In the genomic region with DNA sequence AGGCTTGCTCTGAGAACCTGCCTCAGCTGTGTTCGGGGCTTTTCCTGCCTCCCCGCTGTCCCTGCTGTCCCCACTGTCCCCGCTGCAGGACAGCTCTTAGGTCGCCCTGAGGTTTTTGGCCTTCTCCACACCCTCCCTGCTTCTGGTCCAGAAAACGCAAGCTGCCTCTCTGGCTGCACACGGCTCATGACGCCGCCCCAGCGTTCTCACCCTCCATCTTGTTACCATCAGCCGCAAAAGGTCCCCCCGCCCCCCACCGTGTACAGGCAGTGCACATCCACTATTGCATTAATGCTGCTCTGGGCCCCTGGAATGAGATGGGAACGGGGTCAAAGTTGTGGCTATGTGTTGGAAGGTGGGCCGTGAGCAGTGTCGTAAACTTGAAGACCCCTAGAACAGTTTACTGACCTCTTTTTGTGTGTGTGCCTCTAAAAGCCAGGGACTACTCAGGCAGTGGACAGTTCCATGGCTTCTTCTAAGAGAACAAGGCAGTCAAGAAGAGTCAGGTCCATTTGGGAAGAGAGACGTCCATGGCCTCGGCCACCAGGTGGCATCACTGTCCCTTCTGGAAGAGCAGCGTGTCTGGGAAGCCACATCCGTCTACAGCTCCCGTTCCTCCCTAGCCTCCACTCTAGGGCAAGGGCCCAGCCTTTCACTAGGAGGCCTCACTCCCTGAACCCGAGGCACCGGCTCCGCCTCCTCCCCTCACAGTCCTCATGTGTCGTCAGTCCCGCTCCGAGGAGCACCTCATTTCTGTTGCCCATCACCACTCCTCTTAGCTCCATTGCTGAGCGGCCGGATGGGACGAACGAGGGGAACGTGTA, we compare ENCODE assay signal across 1 cellular context.
A peak's percentile ranks its signal among the peaks of the same experiment; 100 is the strongest.
TF ChIP-seq lines count a peak whose summit lies in the region.

No MANE protein-coding gene starts in this region.

TF ChIP-seq in K562, 482 proteins besides CTCF, POLR2A, EP300 and RAD21 (continued from another document and continues in another):
- no peak for TF ChIP-seq MCM3 (IDR thresholded peaks at IDR 0.05)
- TF ChIP-seq ARID2 (IDR thresholded peaks at IDR 0.05) = peak; percentile 94
- TF ChIP-seq PHB (CRISPR knock-in tag; IDR thresholded peaks at IDR 0.05) = no peak
- TF ChIP-seq SMARCE1 (IDR thresholded peaks at IDR 0.05) = no peak
- TF ChIP-seq ILF3 (IDR thresholded peaks at IDR 0.05; ENCODE audit: borderline replicate concordance) = no peak
- no peak for TF ChIP-seq SRSF3 (IDR thresholded peaks at IDR 0.05; ENCODE audit: insufficient read depth, low read length)
- TF ChIP-seq, protein P1, sequence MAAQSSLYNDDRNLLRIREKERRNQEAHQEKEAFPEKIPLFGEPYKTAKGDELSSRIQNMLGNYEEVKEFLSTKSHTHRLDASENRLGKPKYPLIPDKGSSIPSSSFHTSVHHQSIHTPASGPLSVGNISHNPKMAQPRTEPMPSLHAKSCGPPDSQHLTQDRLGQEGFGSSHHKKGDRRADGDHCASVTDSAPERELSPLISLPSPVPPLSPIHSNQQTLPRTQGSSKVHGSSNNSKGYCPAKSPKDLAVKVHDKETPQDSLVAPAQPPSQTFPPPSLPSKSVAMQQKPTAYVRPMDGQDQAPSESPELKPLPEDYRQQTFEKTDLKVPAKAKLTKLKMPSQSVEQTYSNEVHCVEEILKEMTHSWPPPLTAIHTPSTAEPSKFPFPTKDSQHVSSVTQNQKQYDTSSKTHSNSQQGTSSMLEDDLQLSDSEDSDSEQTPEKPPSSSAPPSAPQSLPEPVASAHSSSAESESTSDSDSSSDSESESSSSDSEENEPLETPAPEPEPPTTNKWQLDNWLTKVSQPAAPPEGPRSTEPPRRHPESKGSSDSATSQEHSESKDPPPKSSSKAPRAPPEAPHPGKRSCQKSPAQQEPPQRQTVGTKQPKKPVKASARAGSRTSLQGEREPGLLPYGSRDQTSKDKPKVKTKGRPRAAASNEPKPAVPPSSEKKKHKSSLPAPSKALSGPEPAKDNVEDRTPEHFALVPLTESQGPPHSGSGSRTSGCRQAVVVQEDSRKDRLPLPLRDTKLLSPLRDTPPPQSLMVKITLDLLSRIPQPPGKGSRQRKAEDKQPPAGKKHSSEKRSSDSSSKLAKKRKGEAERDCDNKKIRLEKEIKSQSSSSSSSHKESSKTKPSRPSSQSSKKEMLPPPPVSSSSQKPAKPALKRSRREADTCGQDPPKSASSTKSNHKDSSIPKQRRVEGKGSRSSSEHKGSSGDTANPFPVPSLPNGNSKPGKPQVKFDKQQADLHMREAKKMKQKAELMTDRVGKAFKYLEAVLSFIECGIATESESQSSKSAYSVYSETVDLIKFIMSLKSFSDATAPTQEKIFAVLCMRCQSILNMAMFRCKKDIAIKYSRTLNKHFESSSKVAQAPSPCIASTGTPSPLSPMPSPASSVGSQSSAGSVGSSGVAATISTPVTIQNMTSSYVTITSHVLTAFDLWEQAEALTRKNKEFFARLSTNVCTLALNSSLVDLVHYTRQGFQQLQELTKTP (IDR thresholded peaks at IDR 0.05; ENCODE audit: low read depth in 1 of 2, partially characterized antibody in 2 of 2) = peak in 1 of 2 experiments; percentile 72
- TF ChIP-seq KDM4B (IDR thresholded peaks at IDR 0.05; ENCODE audit: borderline replicate concordance in 2 of 2, low read depth in 1 of 2) = no peak
- no peak; the same call in 1 of the 2 replicates for TF ChIP-seq PHF8 (IDR thresholded peaks at IDR 0.05; ENCODE audit: borderline replicate concordance, low read length)
- TF ChIP-seq HSF4 (CRISPR knock-in tag; IDR thresholded peaks at IDR 0.05; ENCODE audit: borderline replicate concordance) = no peak
- TF ChIP-seq ZNF263 (CRISPR knock-in tag; IDR thresholded peaks at IDR 0.05; ENCODE audit: borderline replicate concordance) = peak; percentile 99
- TF ChIP-seq EWSR1 (IDR thresholded peaks at IDR 0.05; ENCODE audit: borderline replicate concordance, low read depth, partially characterized antibody) = no peak
- no peak for TF ChIP-seq NRF1 (conservative IDR thresholded peaks at IDR 0.05 in 1 of 2, IDR thresholded peaks at IDR 0.05 in 1 of 2)
- TF ChIP-seq SMARCA4 (IDR thresholded peaks at IDR 0.05) = no peak
- no peak for TF ChIP-seq LEF1 (IDR thresholded peaks at IDR 0.05)
- no peak for TF ChIP-seq SIN3A (IDR thresholded peaks at IDR 0.05; ENCODE audit: borderline replicate concordance in 2 of 2, control insufficient read depth in 1 of 2, low read depth in 2 of 2, low read length in 2 of 2)
- TF ChIP-seq, protein P2, sequence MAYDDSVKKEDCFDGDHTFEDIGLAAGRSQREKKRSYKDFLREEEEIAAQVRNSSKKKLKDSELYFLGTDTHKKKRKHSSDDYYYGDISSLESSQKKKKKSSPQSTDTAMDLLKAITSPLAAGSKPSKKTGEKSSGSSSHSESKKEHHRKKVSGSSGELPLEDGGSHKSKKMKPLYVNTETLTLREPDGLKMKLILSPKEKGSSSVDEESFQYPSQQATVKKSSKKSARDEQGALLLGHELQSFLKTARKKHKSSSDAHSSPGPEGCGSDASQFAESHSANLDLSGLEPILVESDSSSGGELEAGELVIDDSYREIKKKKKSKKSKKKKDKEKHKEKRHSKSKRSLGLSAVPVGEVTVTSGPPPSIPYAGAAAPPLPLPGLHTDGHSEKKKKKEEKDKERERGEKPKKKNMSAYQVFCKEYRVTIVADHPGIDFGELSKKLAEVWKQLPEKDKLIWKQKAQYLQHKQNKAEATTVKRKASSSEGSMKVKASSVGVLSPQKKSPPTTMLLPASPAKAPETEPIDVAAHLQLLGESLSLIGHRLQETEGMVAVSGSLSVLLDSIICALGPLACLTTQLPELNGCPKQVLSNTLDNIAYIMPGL (CRISPR knock-in tag; IDR thresholded peaks at IDR 0.05) = no peak
- TF ChIP-seq, protein P3, sequence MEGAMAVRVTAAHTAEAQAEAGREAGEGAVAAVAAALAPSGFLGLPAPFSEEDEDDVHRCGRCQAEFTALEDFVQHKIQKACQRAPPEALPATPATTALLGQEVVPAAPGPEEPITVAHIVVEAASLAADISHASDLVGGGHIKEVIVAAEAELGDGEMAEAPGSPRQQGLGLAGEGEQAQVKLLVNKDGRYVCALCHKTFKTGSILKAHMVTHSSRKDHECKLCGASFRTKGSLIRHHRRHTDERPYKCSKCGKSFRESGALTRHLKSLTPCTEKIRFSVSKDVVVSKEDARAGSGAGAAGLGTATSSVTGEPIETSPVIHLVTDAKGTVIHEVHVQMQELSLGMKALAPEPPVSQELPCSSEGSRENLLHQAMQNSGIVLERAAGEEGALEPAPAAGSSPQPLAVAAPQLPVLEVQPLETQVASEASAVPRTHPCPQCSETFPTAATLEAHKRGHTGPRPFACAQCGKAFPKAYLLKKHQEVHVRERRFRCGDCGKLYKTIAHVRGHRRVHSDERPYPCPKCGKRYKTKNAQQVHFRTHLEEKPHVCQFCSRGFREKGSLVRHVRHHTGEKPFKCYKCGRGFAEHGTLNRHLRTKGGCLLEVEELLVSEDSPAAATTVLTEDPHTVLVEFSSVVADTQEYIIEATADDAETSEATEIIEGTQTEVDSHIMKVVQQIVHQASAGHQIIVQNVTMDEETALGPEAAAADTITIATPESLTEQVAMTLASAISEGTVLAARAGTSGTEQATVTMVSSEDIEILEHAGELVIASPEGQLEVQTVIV (CRISPR knock-in tag; IDR thresholded peaks at IDR 0.05; ENCODE audit: borderline replicate concordance) = no peak
- TF ChIP-seq ZFP36 (IDR thresholded peaks at IDR 0.05; ENCODE audit: low read depth, low read length, partially characterized antibody) = no peak
- no peak for TF ChIP-seq EP400 (IDR thresholded peaks at IDR 0.05)
- TF ChIP-seq SAFB2 (IDR thresholded peaks at IDR 0.05; ENCODE audit: borderline replicate concordance, low read depth, low read length, severe bottlenecking) = no peak
- TF ChIP-seq POLR2G (IDR thresholded peaks at IDR 0.05; ENCODE audit: low read depth, low read length) = no peak
- TF ChIP-seq POLR2AphosphoS5 (IDR thresholded peaks at IDR 0.05; ENCODE audit: control insufficient read depth, insufficient read depth, low read depth, low read length) = no peak
- TF ChIP-seq, protein P4, sequence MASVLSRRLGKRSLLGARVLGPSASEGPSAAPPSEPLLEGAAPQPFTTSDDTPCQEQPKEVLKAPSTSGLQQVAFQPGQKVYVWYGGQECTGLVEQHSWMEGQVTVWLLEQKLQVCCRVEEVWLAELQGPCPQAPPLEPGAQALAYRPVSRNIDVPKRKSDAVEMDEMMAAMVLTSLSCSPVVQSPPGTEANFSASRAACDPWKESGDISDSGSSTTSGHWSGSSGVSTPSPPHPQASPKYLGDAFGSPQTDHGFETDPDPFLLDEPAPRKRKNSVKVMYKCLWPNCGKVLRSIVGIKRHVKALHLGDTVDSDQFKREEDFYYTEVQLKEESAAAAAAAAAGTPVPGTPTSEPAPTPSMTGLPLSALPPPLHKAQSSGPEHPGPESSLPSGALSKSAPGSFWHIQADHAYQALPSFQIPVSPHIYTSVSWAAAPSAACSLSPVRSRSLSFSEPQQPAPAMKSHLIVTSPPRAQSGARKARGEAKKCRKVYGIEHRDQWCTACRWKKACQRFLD (CRISPR knock-in tag; IDR thresholded peaks at IDR 0.05) = no peak
- TF ChIP-seq, protein P5, sequence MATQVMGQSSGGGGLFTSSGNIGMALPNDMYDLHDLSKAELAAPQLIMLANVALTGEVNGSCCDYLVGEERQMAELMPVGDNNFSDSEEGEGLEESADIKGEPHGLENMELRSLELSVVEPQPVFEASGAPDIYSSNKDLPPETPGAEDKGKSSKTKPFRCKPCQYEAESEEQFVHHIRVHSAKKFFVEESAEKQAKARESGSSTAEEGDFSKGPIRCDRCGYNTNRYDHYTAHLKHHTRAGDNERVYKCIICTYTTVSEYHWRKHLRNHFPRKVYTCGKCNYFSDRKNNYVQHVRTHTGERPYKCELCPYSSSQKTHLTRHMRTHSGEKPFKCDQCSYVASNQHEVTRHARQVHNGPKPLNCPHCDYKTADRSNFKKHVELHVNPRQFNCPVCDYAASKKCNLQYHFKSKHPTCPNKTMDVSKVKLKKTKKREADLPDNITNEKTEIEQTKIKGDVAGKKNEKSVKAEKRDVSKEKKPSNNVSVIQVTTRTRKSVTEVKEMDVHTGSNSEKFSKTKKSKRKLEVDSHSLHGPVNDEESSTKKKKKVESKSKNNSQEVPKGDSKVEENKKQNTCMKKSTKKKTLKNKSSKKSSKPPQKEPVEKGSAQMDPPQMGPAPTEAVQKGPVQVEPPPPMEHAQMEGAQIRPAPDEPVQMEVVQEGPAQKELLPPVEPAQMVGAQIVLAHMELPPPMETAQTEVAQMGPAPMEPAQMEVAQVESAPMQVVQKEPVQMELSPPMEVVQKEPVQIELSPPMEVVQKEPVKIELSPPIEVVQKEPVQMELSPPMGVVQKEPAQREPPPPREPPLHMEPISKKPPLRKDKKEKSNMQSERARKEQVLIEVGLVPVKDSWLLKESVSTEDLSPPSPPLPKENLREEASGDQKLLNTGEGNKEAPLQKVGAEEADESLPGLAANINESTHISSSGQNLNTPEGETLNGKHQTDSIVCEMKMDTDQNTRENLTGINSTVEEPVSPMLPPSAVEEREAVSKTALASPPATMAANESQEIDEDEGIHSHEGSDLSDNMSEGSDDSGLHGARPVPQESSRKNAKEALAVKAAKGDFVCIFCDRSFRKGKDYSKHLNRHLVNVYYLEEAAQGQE (CRISPR knock-in tag; IDR thresholded peaks at IDR 0.05; ENCODE audit: low read depth) = peak; percentile 30; the same call in 1 of the 2 replicates
- TF ChIP-seq, protein P6, sequence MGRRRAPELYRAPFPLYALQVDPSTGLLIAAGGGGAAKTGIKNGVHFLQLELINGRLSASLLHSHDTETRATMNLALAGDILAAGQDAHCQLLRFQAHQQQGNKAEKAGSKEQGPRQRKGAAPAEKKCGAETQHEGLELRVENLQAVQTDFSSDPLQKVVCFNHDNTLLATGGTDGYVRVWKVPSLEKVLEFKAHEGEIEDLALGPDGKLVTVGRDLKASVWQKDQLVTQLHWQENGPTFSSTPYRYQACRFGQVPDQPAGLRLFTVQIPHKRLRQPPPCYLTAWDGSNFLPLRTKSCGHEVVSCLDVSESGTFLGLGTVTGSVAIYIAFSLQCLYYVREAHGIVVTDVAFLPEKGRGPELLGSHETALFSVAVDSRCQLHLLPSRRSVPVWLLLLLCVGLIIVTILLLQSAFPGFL (CRISPR knock-in tag; IDR thresholded peaks at IDR 0.05) = no peak
- TF ChIP-seq NFRKB (IDR thresholded peaks at IDR 0.05; ENCODE audit: low read depth) = no peak
- TF ChIP-seq, protein P7, sequence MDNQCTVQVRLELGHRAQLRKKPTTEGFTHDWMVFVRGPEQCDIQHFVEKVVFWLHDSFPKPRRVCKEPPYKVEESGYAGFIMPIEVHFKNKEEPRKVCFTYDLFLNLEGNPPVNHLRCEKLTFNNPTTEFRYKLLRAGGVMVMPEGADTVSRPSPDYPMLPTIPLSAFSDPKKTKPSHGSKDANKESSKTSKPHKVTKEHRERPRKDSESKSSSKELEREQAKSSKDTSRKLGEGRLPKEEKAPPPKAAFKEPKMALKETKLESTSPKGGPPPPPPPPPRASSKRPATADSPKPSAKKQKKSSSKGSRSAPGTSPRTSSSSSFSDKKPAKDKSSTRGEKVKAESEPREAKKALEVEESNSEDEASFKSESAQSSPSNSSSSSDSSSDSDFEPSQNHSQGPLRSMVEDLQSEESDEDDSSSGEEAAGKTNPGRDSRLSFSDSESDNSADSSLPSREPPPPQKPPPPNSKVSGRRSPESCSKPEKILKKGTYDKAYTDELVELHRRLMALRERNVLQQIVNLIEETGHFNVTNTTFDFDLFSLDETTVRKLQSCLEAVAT (IDR thresholded peaks at IDR 0.05) = peak; percentile 72 to 77; a peak in 2 of 4 replicates
- TF ChIP-seq, protein P8, sequence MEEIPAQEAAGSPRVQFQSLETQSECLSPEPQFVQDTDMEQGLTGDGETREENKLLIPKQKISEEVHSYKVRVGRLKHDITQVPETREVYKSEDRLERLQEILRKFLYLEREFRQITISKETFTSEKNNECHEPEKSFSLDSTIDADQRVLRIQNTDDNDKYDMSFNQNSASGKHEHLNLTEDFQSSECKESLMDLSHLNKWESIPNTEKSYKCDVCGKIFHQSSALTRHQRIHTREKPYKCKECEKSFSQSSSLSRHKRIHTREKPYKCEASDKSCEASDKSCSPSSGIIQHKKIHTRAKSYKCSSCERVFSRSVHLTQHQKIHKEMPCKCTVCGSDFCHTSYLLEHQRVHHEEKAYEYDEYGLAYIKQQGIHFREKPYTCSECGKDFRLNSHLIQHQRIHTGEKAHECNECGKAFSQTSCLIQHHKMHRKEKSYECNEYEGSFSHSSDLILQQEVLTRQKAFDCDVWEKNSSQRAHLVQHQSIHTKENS (CRISPR knock-in tag; IDR thresholded peaks at IDR 0.05) = no peak
- TF ChIP-seq GTF2E2 (tag; IDR thresholded peaks at IDR 0.05) = no peak
- TF ChIP-seq, protein P9, sequence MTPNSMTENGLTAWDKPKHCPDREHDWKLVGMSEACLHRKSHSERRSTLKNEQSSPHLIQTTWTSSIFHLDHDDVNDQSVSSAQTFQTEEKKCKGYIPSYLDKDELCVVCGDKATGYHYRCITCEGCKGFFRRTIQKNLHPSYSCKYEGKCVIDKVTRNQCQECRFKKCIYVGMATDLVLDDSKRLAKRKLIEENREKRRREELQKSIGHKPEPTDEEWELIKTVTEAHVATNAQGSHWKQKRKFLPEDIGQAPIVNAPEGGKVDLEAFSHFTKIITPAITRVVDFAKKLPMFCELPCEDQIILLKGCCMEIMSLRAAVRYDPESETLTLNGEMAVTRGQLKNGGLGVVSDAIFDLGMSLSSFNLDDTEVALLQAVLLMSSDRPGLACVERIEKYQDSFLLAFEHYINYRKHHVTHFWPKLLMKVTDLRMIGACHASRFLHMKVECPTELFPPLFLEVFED (CRISPR knock-in tag; conservative IDR thresholded peaks at IDR 0.05) = 0 out of 2 replicates have a peak, but pooled peaks have one; percentile 45
- TF ChIP-seq FIP1L1 (IDR thresholded peaks at IDR 0.05; ENCODE audit: low read depth, low read length, poor library complexity, severe bottlenecking) = no peak
- TF ChIP-seq RNF2 (IDR thresholded peaks at IDR 0.05) = no peak
- TF ChIP-seq ZNF121 (CRISPR knock-in tag; conservative IDR thresholded peaks at IDR 0.05) = no peak
- TF ChIP-seq ATF1 (CRISPR knock-in tag; IDR thresholded peaks at IDR 0.05) = no peak
- peak; percentile 64 for TF ChIP-seq ATF1 (tag; IDR thresholded peaks at IDR 0.05)
- no peak for TF ChIP-seq ZNF354B (CRISPR knock-in tag; IDR thresholded peaks at IDR 0.05)
- no peak for TF ChIP-seq BACH1 (tag; IDR thresholded peaks at IDR 0.05)
